In genomic region chr4:54017308-54017707, GRCh38 we compare ENCODE assay signal across 26 cellular contexts.
"Had no signal": no experiment of that assay in that cellular context is flagged by ENCODE, and none has a peak within 500 bp of the region (broad histone marks: within the 10 kb centered on the region; RNA-seq: fewer than 3 reads in every experiment).

No MANE protein-coding gene starts in this region.

- H3K9me3 Mint-ChIP-seq: activated B cell treated with CpG ODN at 0.5 μM for 24 hours; nephron; stimulated activated naive B cell treated with anti-CD40 and anti-IgM and Interleukin-4, amounts not matched to agents 10 μg/mL and 1 μg/mL and 100 μg/mL, for 72 hours had no signal

- H3K79me2 ChIP-seq: parathyroid adenoma had no signal

- H3K4me3 ChIP-seq: esophagus muscularis mucosa, psoas muscle, sigmoid colon, smooth muscle cell, stomach, thyroid gland, upper lobe of right lung had no signal

- H3K4me3 Mint-ChIP-seq: activated B cell treated with CpG ODN at 0.5 μM for 24 hours; activated CD8-positive, alpha-beta memory T cell treated with anti-CD3 and anti-CD28 coated beads, Interleukin-2, amount 10 ng/mL, durations not matched to agents 7 days and 5 days; activated CD8-positive, alpha-beta T cell treated with anti-CD3 and anti-CD28 coated beads, Interleukin-2, amount 10 ng/mL, durations not matched to agents 7 days and 5 days; activated naive CD8-positive, alpha-beta T cell; nephron; stimulated activated naive B cell treated with anti-CD40 and anti-IgM and Interleukin-4, amounts not matched to agents 10 μg/mL and 1 μg/mL and 100 μg/mL, for 72 hours had no signal

- H3K36me3 ChIP-seq: esophagus muscularis mucosa, thyroid gland had no signal

- H3K4me2 ChIP-seq: smooth muscle cell had no signal

- H3K27me3 ChIP-seq: esophagus muscularis mucosa, foreskin keratinocyte, sigmoid colon, stomach, thyroid gland, upper lobe of right lung had no signal

- H3K9me3 ChIP-seq: esophagus muscularis mucosa, psoas muscle, sigmoid colon, stomach, thyroid gland, upper lobe of right lung had no signal

- H2AFZ ChIP-seq: parathyroid adenoma had no signal

- H3K27me3 Mint-ChIP-seq: activated B cell treated with CpG ODN at 0.5 μM for 24 hours; activated CD8-positive, alpha-beta memory T cell treated with anti-CD3 and anti-CD28 coated beads, Interleukin-2, amount 10 ng/mL, durations not matched to agents 7 days and 5 days; activated naive CD8-positive, alpha-beta T cell; stimulated activated naive B cell treated with anti-CD40 and anti-IgM and Interleukin-4, amounts not matched to agents 10 μg/mL and 1 μg/mL and 100 μg/mL, for 72 hours had no signal

- DNase-seq: activated B cell treated with CpG ODN at 0.5 μM for 24 hours; activated CD8-positive, alpha-beta memory T cell treated with anti-CD3 and anti-CD28 coated beads, Interleukin-2, amount 10 ng/mL, durations not matched to agents 7 days and 5 days; activated CD8-positive, alpha-beta T cell treated with anti-CD3 and anti-CD28 coated beads, Interleukin-2, amount 10 ng/mL, durations not matched to agents 7 days and 5 days; activated naive CD4-positive, alpha-beta T cell; activated T-cell treated with anti-CD3 and anti-CD28 coated beads, Interleukin-2, amount 50 U/mL, for 48 hours; anterior cingulate cortex; dermis blood vessel endothelial cell; effector CD4-positive, alpha-beta T cell; foreskin keratinocyte; islet precursor cell; left cardiac atrium; left ventricle myocardium superior; nucleus accumbens; psoas muscle; sigmoid colon; stimulated activated CD4-positive, alpha-beta T cell treated with anti-CD3 and anti-CD28 coated beads, Interleukin-1b, Interleukin-23, amount 100 ng/mL, for 48 hours; stimulated activated naive B cell treated with anti-CD40 and anti-IgM and Interleukin-4, amounts not matched to agents 10 μg/mL and 1 μg/mL and 100 μg/mL, for 72 hours; stomach; T-helper 2 cell; thyroid gland; upper lobe of right lung had no signal

- H3K27ac ChIP-seq: esophagus muscularis mucosa, foreskin keratinocyte, parathyroid adenoma, psoas muscle, sigmoid colon, stomach, thyroid gland, upper lobe of right lung had no signal

- H3K4me1 Mint-ChIP-seq: activated B cell treated with CpG ODN at 0.5 μM for 24 hours; activated CD8-positive, alpha-beta memory T cell treated with anti-CD3 and anti-CD28 coated beads, Interleukin-2, amount 10 ng/mL, durations not matched to agents 7 days and 5 days; stimulated activated naive B cell treated with anti-CD40 and anti-IgM and Interleukin-4, amounts not matched to agents 10 μg/mL and 1 μg/mL and 100 μg/mL, for 72 hours had no signal

- ATAC-seq: activated CD8-positive, alpha-beta memory T cell treated with anti-CD3 and anti-CD28 coated beads, Interleukin-2, amount 10 ng/mL, durations not matched to agents 7 days and 5 days; activated CD8-positive, alpha-beta T cell treated with anti-CD3 and anti-CD28 coated beads, Interleukin-2, amount 10 ng/mL, durations not matched to agents 7 days and 5 days; foreskin keratinocyte; left cardiac atrium; left ventricle myocardium superior; psoas muscle; stimulated activated naive B cell treated with anti-CD40 and anti-IgM and Interleukin-4, amounts not matched to agents 10 μg/mL and 1 μg/mL and 100 μg/mL, for 72 hours; upper lobe of right lung had no signal

- H3K9ac ChIP-seq: parathyroid adenoma had no signal

- H3K27ac Mint-ChIP-seq: activated B cell treated with CpG ODN at 0.5 μM for 24 hours; activated CD8-positive, alpha-beta memory T cell treated with anti-CD3 and anti-CD28 coated beads, Interleukin-2, amount 10 ng/mL, durations not matched to agents 7 days and 5 days; activated CD8-positive, alpha-beta T cell treated with anti-CD3 and anti-CD28 coated beads, Interleukin-2, amount 10 ng/mL, durations not matched to agents 7 days and 5 days; activated naive CD8-positive, alpha-beta T cell; nephron; stimulated activated naive B cell treated with anti-CD40 and anti-IgM and Interleukin-4, amounts not matched to agents 10 μg/mL and 1 μg/mL and 100 μg/mL, for 72 hours had no signal

- H3K4me1 ChIP-seq: foreskin keratinocyte, parathyroid adenoma, psoas muscle, sigmoid colon had no signal
